Comparison of ENCODE assay signal across 23 cellular contexts in the genomic region with DNA sequence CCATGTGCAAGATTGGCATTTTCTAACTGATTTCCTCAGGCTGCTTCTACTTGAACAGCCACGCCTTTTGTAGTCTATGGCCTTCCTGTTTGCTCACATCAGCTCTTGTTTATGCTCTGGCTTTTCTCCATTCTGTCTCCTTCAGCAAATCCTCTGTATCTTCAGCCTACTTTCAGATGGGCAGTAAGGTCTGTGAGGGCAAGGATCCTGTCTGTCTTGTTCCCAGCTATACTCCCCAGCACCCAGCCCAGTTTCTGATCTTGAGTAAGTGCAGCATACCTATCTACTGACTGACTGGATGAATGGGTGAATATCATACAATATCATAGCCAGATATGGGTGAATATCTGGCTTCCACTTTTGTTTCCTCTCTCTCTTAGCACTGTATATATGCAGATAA.
A peak's percentile ranks its signal among the peaks of the same experiment; 100 is the strongest.
DNase-seq lines count a peak whose midpoint lies in the region; ATAC-seq, FAIRE-seq and TF ChIP-seq lines count a peak whose summit lies in the region.
"Had no signal": no experiment of that assay in that cellular context is flagged by ENCODE, and none has a peak within 500 bp of the region (broad histone marks: within the 10 kb centered on the region; RNA-seq: fewer than 3 reads in every experiment).

No MANE protein-coding gene starts in this region.

- CTCF ChIA-PET in Calu3 (lab: Charles Lee) (no interaction called here), GM10248 (lab: Yijun Ruan, JAX) (interaction anchor here (1.4 kb wide), 1 partner anchor 10 kb away, joined by 3 read pairs; no protein-coding TSS in a partner anchor)

- peak; percentile 5 for DNase-seq in Calu3
- DNase-seq in HS-27A (ENCODE audit: low read depth): peak; percentile 43
- peak; percentile 85 for DNase-seq in bronchial epithelial cell (ENCODE audit: low read depth)
- peak; percentile 47 to 81 for DNase-seq in foreskin keratinocyte
- DNase-seq in nucleus accumbens (lab: John Stamatoyannopoulos, UW): no peak
- DNase-seq in GM10248 (ENCODE audit: extremely low spot score): no peak
- no peak for DNase-seq in NCI-H2227 treated with DMSO at 0.1 percent for 48 hours (lab: John Stamatoyannopoulos, UW)
- DNase-seq: activated CD8-positive, alpha-beta memory T cell treated with anti-CD3 and anti-CD28 coated beads, Interleukin-2, amount 50 U/mL, for 4 hours; activated naive CD8-positive, alpha-beta T cell treated with anti-CD3 and anti-CD28 coated beads, Interleukin-2, amount 10 ng/mL, durations not matched to agents 7 days and 5 days; brain microvascular endothelial cell; CD8-positive, alpha-beta T cell; DMS79 treated with DMSO at 0.1 percent for 48 hours; left ventricle myocardium inferior; mucosa of descending colon; NCI-H1417 treated with DMSO at 0.1 percent for 48 hours; NCI-H526 treated with DMSO at 0.1 percent for 48 hours; Right ventricle myocardium superior; stimulated activated CD4-positive, alpha-beta T cell treated with anti-CD3 and anti-CD28 coated beads, Interleukin-2, amount 100 ng/mL, for 48 hours had no signal

- ATAC-seq in foreskin keratinocyte: peak; percentile 86
- ATAC-seq in activated CD4-positive, CD25-positive, alpha-beta regulatory T cell treated with anti-CD3 and anti-CD28 coated beads, Interleukin-2, amount 50 U/mL, for 24 hours: no peak
- ATAC-seq: CD8-positive, alpha-beta T cell; mucosa of descending colon had no signal

- H3K36me3 Mint-ChIP-seq in Calu3 (ENCODE audit: insufficient read depth, unreplicated experiment): no peaks in the 10 kb centered on the region
- H3K36me3 Mint-ChIP-seq: activated naive CD8-positive, alpha-beta T cell treated with anti-CD3 and anti-CD28 coated beads, Interleukin-2, amount 10 ng/mL, durations not matched to agents 7 days and 5 days; CD8-positive, alpha-beta T cell had no signal

- H3K4me3 Mint-ChIP-seq in Calu3 (ENCODE audit: low read depth, unreplicated experiment): no peak overlapping the region
- H3K4me3 Mint-ChIP-seq: activated naive CD8-positive, alpha-beta T cell treated with anti-CD3 and anti-CD28 coated beads, Interleukin-2, amount 10 ng/mL, durations not matched to agents 7 days and 5 days; CD8-positive, alpha-beta T cell; stimulated activated naive CD8-positive, alpha-beta T cell treated with anti-CD3 and anti-CD28 coated beads, Interleukin-15, Interleukin-2, amounts not matched to agents 100 ng/mL and 50 ng/mL, for 24 hours had no signal

- no peak overlapping the region for H3K4me3 ChIP-seq in bronchial epithelial cell (ENCODE audit: low read depth, low read length)
- H3K4me3 ChIP-seq: HAP-1, left ventricle myocardium inferior, mucosa of descending colon, smooth muscle cell had no signal

- no peaks in the 10 kb centered on the region for H3K4me1 ChIP-seq in foreskin keratinocyte
- H3K4me1 ChIP-seq: HAP-1, left ventricle myocardium inferior had no signal

- H3K9me3 Mint-ChIP-seq in Calu3 (ENCODE audit: low read depth, unreplicated experiment): peaks cover 3% of the 10 kb centered on the region
- H3K9me3 Mint-ChIP-seq: CD8-positive, alpha-beta T cell; stimulated activated naive CD8-positive, alpha-beta T cell treated with anti-CD3 and anti-CD28 coated beads, Interleukin-15, Interleukin-2, amounts not matched to agents 100 ng/mL and 50 ng/mL, for 24 hours had no signal

- POLR2A ChIA-PET in GM10248 (lab: Yijun Ruan, JAX): no interaction called here

- H3K27ac Mint-ChIP-seq in Calu3 (ENCODE audit: unreplicated experiment): peak overlapping the region; percentile 17
- H3K27ac Mint-ChIP-seq: activated naive CD8-positive, alpha-beta T cell treated with anti-CD3 and anti-CD28 coated beads, Interleukin-2, amount 10 ng/mL, durations not matched to agents 7 days and 5 days; activated T-helper 2 cell treated with anti-CD3 and anti-CD28 coated beads, Interferon-gamma antibody, Interleukin-2, Interleukin-4, amounts not matched to agents 10 μg/mL and 5 μg/mL and 100 μg/mL, durations not matched to agents 14 hours and 24 hours and 36 hours; CD8-positive, alpha-beta T cell; stimulated activated naive CD8-positive, alpha-beta T cell treated with anti-CD3 and anti-CD28 coated beads, Interleukin-15, Interleukin-2, amounts not matched to agents 100 ng/mL and 50 ng/mL, for 24 hours had no signal

- no peak for FAIRE-seq in bronchial epithelial cell (lab: Jason Lieb, UNC)

- H3K27me3 ChIP-seq in bronchial epithelial cell (ENCODE audit: control insufficient read depth, insufficient read depth, low read length) (no peaks in the 10 kb centered on the region), foreskin keratinocyte (no peaks in the 10 kb centered on the region)
- H3K27me3 ChIP-seq: brain microvascular endothelial cell had no signal

- no TSS peak for BruUV-seq in Calu3 (replicated peaks; lab: Mats Ljungman, UMichigan)

- H3K4me1 Mint-ChIP-seq in Calu3 (ENCODE audit: low read depth, unreplicated experiment): peaks cover 8% of the 10 kb centered on the region
- H3K4me1 Mint-ChIP-seq: activated naive CD8-positive, alpha-beta T cell treated with anti-CD3 and anti-CD28 coated beads, Interleukin-2, amount 10 ng/mL, durations not matched to agents 7 days and 5 days had no signal

- no peak overlapping the region for H3K27ac ChIP-seq in foreskin keratinocyte
- H3K27ac ChIP-seq: brain microvascular endothelial cell, left ventricle myocardium inferior had no signal

- TF ChIP-seq CTCF in Calu3 (IDR thresholded peaks at IDR 0.05; ENCODE audit: unreplicated experiment): no peak
- TF ChIP-seq CTCF in bronchial epithelial cell (IDR thresholded peaks at IDR 0.05; ENCODE audit: insufficient read depth, low read length, severe bottlenecking): no peak
- TF ChIP-seq CTCF in foreskin keratinocyte (conservative IDR thresholded peaks at IDR 0.05): no peak
- no peak for TF ChIP-seq CTCF in GM10248 (IDR thresholded peaks at IDR 0.05; ENCODE audit: control extremely low read depth, extremely low read depth, low read depth, missing control alignments)

- H3K27me3 Mint-ChIP-seq in Calu3 (ENCODE audit: unreplicated experiment): no peaks in the 10 kb centered on the region

- intact Hi-C loops in Calu3 (cut with micrococcal nuclease; ENCODE audit: unreplicated experiment): no loop called here

- no peaks in the 10 kb centered on the region for H3K36me3 ChIP-seq in bronchial epithelial cell (ENCODE audit: control insufficient read depth, insufficient read depth, low read length)
- H3K36me3 ChIP-seq: brain microvascular endothelial cell, HAP-1, left ventricle myocardium inferior had no signal

Comparison
In these comparisons a context has a peak if more than half of its experiments do, and no peak if none do; other contexts are left out.
1. DNase-seq: peak in Calu3 (single experiment), HS-27A (single experiment), bronchial epithelial cell (single experiment) and foreskin keratinocyte (2 of 2); none in nucleus accumbens (0 of 56), GM10248 (single experiment) and NCI-H2227 treated with DMSO at 0.1 percent for 48 hours (single experiment).